In the genomic region with DNA sequence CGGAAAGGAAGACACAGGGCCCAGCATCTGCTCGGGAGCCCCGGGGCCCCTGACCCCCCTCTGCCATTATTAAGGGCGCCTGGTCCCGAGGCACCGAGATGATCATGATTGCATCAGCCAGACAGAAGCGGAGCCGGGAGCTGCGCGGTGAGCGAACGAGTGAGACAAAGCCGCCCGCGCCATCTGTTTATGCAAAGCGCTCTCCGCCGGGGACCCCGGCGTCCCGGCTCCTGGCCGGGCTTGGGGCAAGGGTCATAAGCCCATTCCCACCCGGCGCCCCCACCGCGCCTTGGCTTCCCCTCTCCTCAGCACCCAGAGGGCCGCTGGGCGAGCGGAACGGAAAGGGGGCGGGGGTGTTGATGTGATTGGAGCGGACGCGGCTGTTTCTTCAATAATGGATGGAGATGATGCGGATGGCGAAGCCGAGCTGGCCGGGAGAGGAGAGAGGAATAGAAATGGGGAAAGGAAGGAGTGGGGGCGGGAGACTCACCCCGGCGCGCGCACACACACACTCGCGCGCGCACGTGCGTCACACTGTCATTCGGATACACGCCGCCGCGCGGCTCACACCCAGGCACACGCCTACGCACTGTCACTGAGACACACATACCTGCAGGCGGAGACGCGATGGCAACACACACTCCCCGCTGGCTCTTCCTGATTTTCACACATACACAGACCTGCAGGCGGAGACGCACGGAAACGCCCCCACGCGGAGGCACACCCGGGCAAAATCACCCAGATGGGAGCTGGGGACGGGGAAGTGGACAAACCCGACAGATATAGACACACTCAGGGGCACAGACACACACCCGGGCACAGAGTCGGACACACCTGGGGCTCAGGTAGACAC, we compare ENCODE assay signal across 8 cellular contexts. TPM values are rescaled to one million over a fixed set of nuclear protein-coding genes. Genes with fewer than 3 reads are reported as not detected.
DNase-seq lines count a peak whose midpoint lies in the region; ATAC-seq and TF ChIP-seq lines count a peak whose summit lies in the region.

No MANE protein-coding gene starts in this region.

- H3K27ac ChIP-seq in AG04450 (ENCODE audit: low read depth, low read length): peak overlapping the region; percentile 89
- H3K27ac ChIP-seq in effector memory CD4-positive, alpha-beta T cell (ENCODE audit: insufficient read depth, low read length, poor library complexity, severe bottlenecking): no peak overlapping the region

- H3K9me3 ChIP-seq in AG04450 (ENCODE audit: control insufficient read depth, insufficient read depth, low read length) (peaks cover 3% of the 10 kb centered on the region; the same call in 1 of the 2 replicates), mucosa of descending colon (no peaks in the 10 kb centered on the region)
- H3K9me3 ChIP-seq in effector memory CD4-positive, alpha-beta T cell (ENCODE audit: control insufficient read depth, low read length): no peaks in the 10 kb centered on the region

- DNase-seq in AG04450 (ENCODE audit: low read depth, low spot score): no peak
- DNase-seq in NCI-H345 treated with DMSO at 0.1 percent for 48 hours (lab: John Stamatoyannopoulos, UW; ENCODE audit: unreplicated experiment): peak; percentile 74
- DNase-seq in activated CD4-positive, alpha-beta T cell treated with anti-CD3 and anti-CD28 coated beads, Interleukin-2, amount 50 U/mL, for 48 hours: peak; percentile 74 to 77
- peak; percentile 54 to 57 (median 56) for DNase-seq in effector memory CD4-positive, alpha-beta T cell
- DNase-seq in mucosa of descending colon: peak; percentile 63 to 83 (median 71)
- DNase-seq in stimulated activated naive CD4-positive, alpha-beta T cell (lab: John Stamatoyannopoulos, UW): peak; percentile 58 to 78 (median 66)
- DNase-seq in SW 1271 (lab: John Stamatoyannopoulos, UW): no peak

- no peaks in the 10 kb centered on the region for H3K36me3 ChIP-seq in effector memory CD4-positive, alpha-beta T cell (ENCODE audit: control insufficient read depth, insufficient read depth, low read length)
- H3K36me3 ChIP-seq in mucosa of descending colon (ENCODE audit: low read depth): no peaks in the 10 kb centered on the region

- peaks cover 20% of the 10 kb centered on the region for H3K27me3 ChIP-seq in AG04450 (ENCODE audit: control insufficient read depth, insufficient read depth, low read length)
- H3K27me3 ChIP-seq in effector memory CD4-positive, alpha-beta T cell (replicated peaks; ENCODE audit: control insufficient read depth, insufficient read depth, low read length, poor library complexity, severe bottlenecking): peaks cover 44% of the 10 kb centered on the region

- ATAC-seq in GM21576 (IDR thresholded peaks at IDR 0.05; ENCODE audit: unreplicated experiment) (peak; percentile 24), mucosa of descending colon (peak; percentile 53)

- TF ChIP-seq CTCF in AG04450 (IDR thresholded peaks at IDR 0.05; ENCODE audit: low read depth, low read length) (0 out of 2 replicates have a peak, but pooled peaks have one; percentile 1), mucosa of descending colon (IDR thresholded peaks at IDR 0.05) (no peak)

- POLR2A ChIA-PET in AG04450 (lab: Yijun Ruan, JAX): interaction anchor here (0.6 to 4.5 kb wide), 4 partner anchors 10 to 223 kb away, joined by 3 to 58 read pairs (median 4); a partner anchor contains a TSS

- H3K4me3 ChIP-seq in AG04450 (ENCODE audit: low read depth, low read length) (peak overlapping the region; percentile 68), mucosa of descending colon (no peak overlapping the region)
- peak overlapping the region; percentile 83 for H3K4me3 ChIP-seq in effector memory CD4-positive, alpha-beta T cell (ENCODE audit: insufficient read depth, low read depth, low read length, poor library complexity, severe bottlenecking)

- CTCF ChIA-PET in AG04450 (lab: Charles Lee): interaction anchor here (1.1 to 10.5 kb wide), 9 partner anchors 7 to 218 kb away, joined by 3 to 161 read pairs (median 7); a partner anchor contains a TSS

- intact Hi-C loops in mucosa of descending colon (cut with DNase I, micrococcal nuclease): no loop called here

- peaks cover 72% of the 10 kb centered on the region for H3K4me1 ChIP-seq in effector memory CD4-positive, alpha-beta T cell (ENCODE audit: control insufficient read depth, insufficient read depth, low read length, poor library complexity, severe bottlenecking)
- peaks cover 56% of the 10 kb centered on the region for H3K4me1 ChIP-seq in mucosa of descending colon (ENCODE audit: low read depth)

RNA-seq across cellular contexts. Expression of a gene that starts 10.7 kb away (rescaled TPM):
- polyA plus RNA-seq in AG04450 (2011; rRNA removed): 0.25 and 0.65 TPM in 2 replicates
- polyA minus RNA-seq in AG04450 (2011; rRNA and poly(A)+ RNA removed): 0.60 and 1.6 TPM in 2 replicates
- total RNA-seq in mucosa of descending colon: 1 to 10 TPM; 2.4 to 4.3 (median 3.3) TPM

RNA-seq across cellular contexts. Expression of a gene that starts 10.8 kb away (rescaled TPM):
- 266 and 314 TPM in 2 replicates for polyA plus RNA-seq in AG04450 (2011; rRNA removed)
- 213 and 339 TPM in 2 replicates for polyA minus RNA-seq in AG04450 (2011; rRNA and poly(A)+ RNA removed)
- 10 to 100 TPM; 34.7 to 67.4 (median 40.9) TPM for total RNA-seq in mucosa of descending colon

RNA-seq across cellular contexts. Expression of a gene that starts 23.7 kb away (rescaled TPM):
- 0.79 and 1.0 TPM in 2 replicates for polyA plus RNA-seq in AG04450 (2011; rRNA removed)
- 0.61 and 1.4 TPM in 2 replicates for polyA minus RNA-seq in AG04450 (2011; rRNA and poly(A)+ RNA removed)
- total RNA-seq in mucosa of descending colon: under 1 TPM in 1 of 3 donors, not detected in 2; 0.25 TPM

Comparison
In these comparisons a context has a peak if more than half of its experiments do, and no peak if none do; other contexts are left out.
1. DNase-seq: peak in NCI-H345 treated with DMSO at 0.1 percent for 48 hours (single experiment), activated CD4-positive, alpha-beta T cell treated with anti-CD3 and anti-CD28 coated beads, Interleukin-2, amount 50 U/mL, for 48 hours (2 of 2), effector memory CD4-positive, alpha-beta T cell (3 of 3), mucosa of descending colon (3 of 3) and stimulated activated naive CD4-positive, alpha-beta T cell (6 of 6); none in AG04450 (single experiment) and SW 1271 (0 of 2).